In the genomic region with DNA sequence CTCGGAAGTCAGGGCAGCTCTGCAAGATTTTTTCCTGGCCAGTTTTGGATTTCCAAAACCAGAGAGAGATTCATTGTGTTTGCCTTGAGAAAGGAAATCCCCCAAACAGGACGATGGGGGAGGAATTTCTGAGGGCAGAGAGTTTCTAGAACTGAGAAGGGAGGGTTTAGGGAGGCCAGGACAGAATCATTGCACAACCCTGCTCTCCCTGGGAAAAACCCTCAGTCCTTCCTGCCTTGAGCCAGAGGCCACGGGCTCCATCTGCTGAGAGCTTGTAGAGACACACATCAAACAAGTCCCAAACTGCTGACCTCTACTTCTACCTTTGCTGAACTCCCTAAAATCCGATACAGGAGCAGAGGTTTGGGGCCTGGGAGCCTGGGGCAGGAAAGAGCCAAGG, we compare ENCODE assay signal across 8 cellular contexts.
DNase-seq lines count a peak whose midpoint lies in the region; ATAC-seq and TF ChIP-seq lines count a peak whose summit lies in the region.

No MANE protein-coding gene starts in this region.

- peak overlapping the region; percentile 19 to 88 (median 63); a peak in 5 of 7 replicates for H3K27ac Mint-ChIP-seq in H9

- H3K79me2 ChIP-seq in H9 (ENCODE audit: insufficient read depth, low read length) = no peaks in the 10 kb centered on the region
- no peaks in the 10 kb centered on the region for H3K79me2 ChIP-seq in fibroblast of lung (ENCODE audit: control insufficient read depth, insufficient read depth, low read length)

- no peak overlapping the region for H2BK120ac ChIP-seq in H9 (ENCODE audit: low read depth, low read length, poor library complexity, severe bottlenecking)

- H4K5ac ChIP-seq in H9 (ENCODE audit: insufficient read length, low read depth, low read length) = no peak overlapping the region

- H4K20me1 ChIP-seq in BLaER1 treated with 17β-estradiol and CSF1 and Interleukin-3, amounts not matched to agents 10 nM and 100 nM = no peaks in the 10 kb centered on the region
- H4K20me1 ChIP-seq in H9 (ENCODE audit: control insufficient read depth, insufficient read depth, insufficient read length) = no peaks in the 10 kb centered on the region
- H4K20me1 ChIP-seq in fibroblast of lung (ENCODE audit: control insufficient read depth, extremely low read depth, insufficient read depth, low read length) = no peaks in the 10 kb centered on the region

- DNase-seq in H9 (peak; percentile 70), RPMI8226 (peak; percentile 12), fibroblast of lung (ENCODE audit: low read depth in 2 of 2) (peak; percentile 79 to 92), non-pigmented ciliary epithelial cell (ENCODE audit: low read depth) (peak; percentile 72), DMS79 treated with DMSO at 0.1 percent for 48 hours (lab: John Stamatoyannopoulos, UW) (no peak), NCI-H2171 (lab: John Stamatoyannopoulos, UW) (no peak)

- no peak overlapping the region for H2BK15ac ChIP-seq in H9 (ENCODE audit: low read depth, low read length)

- H3K4me3 Mint-ChIP-seq in H9 = no peak overlapping the region

- H2BK12ac ChIP-seq in H9 (ENCODE audit: insufficient read length, low read depth, low read length) = no peak overlapping the region

- H3K4me3 ChIP-seq in BLaER1 treated with 17β-estradiol and CSF1 and Interleukin-3, amounts not matched to agents 10 nM and 100 nM = no peak overlapping the region
- H3K4me3 ChIP-seq in fibroblast of lung (replicated peaks in 1 of 4; ENCODE audit: control extremely low read depth in 1 of 4, insufficient read depth in 1 of 4, low read depth in 3 of 4, low read length in 4 of 4) = no peak overlapping the region

- peaks cover 0 to 32% (median 8%) of the 10 kb centered on the region in 10 experiments; a peak in 11 of 20 replicates for H3K4me1 ChIP-seq in BLaER1 treated with 17β-estradiol and CSF1 and Interleukin-3, amounts not matched to agents 10 nM and 100 nM
- peaks cover 5% of the 10 kb centered on the region for H3K4me1 ChIP-seq in H9 (ENCODE audit: insufficient read depth, low read length)
- H3K4me1 ChIP-seq in fibroblast of lung (ENCODE audit: control insufficient read depth, extremely low read depth, insufficient read depth, low read length) = peaks cover 5% of the 10 kb centered on the region

- no peaks in the 10 kb centered on the region for H3K9me3 ChIP-seq in BLaER1 treated with 17β-estradiol and CSF1 and Interleukin-3, amounts not matched to agents 10 nM and 100 nM (replicated peaks in 1 of 11)
- H3K9me3 ChIP-seq in H9 (ENCODE audit: control insufficient read depth, low read depth, low read length) = no peaks in the 10 kb centered on the region
- H3K9me3 ChIP-seq in fibroblast of lung (ENCODE audit: control insufficient read depth, insufficient read depth, low read depth, low read length) = no peaks in the 10 kb centered on the region

- H3K27ac ChIP-seq in BLaER1 treated with 17β-estradiol and CSF1 and Interleukin-3, amounts not matched to agents 10 nM and 100 nM = peak overlapping the region in 3 of 11 experiments; percentile 6 to 45 (median 27); a peak in 3 of 22 replicates
- H3K27ac ChIP-seq in H9 (ENCODE audit: insufficient read length, low read depth, low read length) (no peak overlapping the region), fibroblast of lung (ENCODE audit: insufficient read depth, low read length) (no peak overlapping the region)

- H2BK5ac ChIP-seq in H9 (ENCODE audit: insufficient read length, low read length) = no peak overlapping the region

- H3K14ac ChIP-seq in H9 (ENCODE audit: insufficient read depth, low read length) = no peak overlapping the region

- peak overlapping the region in 7 of 11 experiments; percentile 20 to 77 (median 43); a peak in 13 of 22 replicates for H3K4me2 ChIP-seq in BLaER1 treated with 17β-estradiol and CSF1 and Interleukin-3, amounts not matched to agents 10 nM and 100 nM
- H3K4me2 ChIP-seq in H9 (ENCODE audit: insufficient read depth, insufficient read length, low read length) = no peak overlapping the region
- H3K4me2 ChIP-seq in fibroblast of lung (ENCODE audit: extremely low read depth, insufficient read depth, low read length) = no peak overlapping the region

- H3K4ac ChIP-seq in H9 (ENCODE audit: low read depth, low read length) = no peak overlapping the region

- WGBS in H9 (ENCODE audit: extremely low coverage, insufficient read length, low lambda C conversion rate) = no CpG with 5 or more reads among the region's 4 CpGs

- H2BK20ac ChIP-seq in H9 (ENCODE audit: low read depth, low read length, poor library complexity, severe bottlenecking) = no peak overlapping the region

- no peaks in the 10 kb centered on the region for H3K23me2 ChIP-seq in H9 (ENCODE audit: insufficient read length, low read depth, low read length, poor library complexity, severe bottlenecking)

- H4K91ac ChIP-seq in H9 (ENCODE audit: insufficient read length, low read depth, low read length) = no peak overlapping the region

- H3K56ac ChIP-seq in H9 (ENCODE audit: insufficient read length, low read depth, low read length) = no peak overlapping the region

- no peak overlapping the region for H3K23ac ChIP-seq in H9 (ENCODE audit: insufficient read length, low read depth, low read length)

- peaks cover 33 to 47% of the 10 kb centered on the region in 2 experiments for H3K4me1 Mint-ChIP-seq in H9

- TF ChIP-seq CTCF in H9 (conservative IDR thresholded peaks at IDR 0.05) (peak; percentile 50; the same call in 2 of the 3 replicates), fibroblast of lung (conservative IDR thresholded peaks at IDR 0.05 in 1 of 2, IDR thresholded peaks at IDR 0.05 in 1 of 2; ENCODE audit: low read depth in 1 of 2, low read length in 2 of 2) (peak; percentile 83 to 88)

- H3K27me3 ChIP-seq in BLaER1 treated with 17β-estradiol and CSF1 and Interleukin-3, amounts not matched to agents 10 nM and 100 nM = no peaks in the 10 kb centered on the region
- no peaks in the 10 kb centered on the region for H3K27me3 ChIP-seq in H9 (ENCODE audit: insufficient read depth, low read length)
- H3K27me3 ChIP-seq in fibroblast of lung (ENCODE audit: control insufficient read depth, insufficient read depth, low read length) = no peaks in the 10 kb centered on the region

- no peak overlapping the region for H2AK5ac ChIP-seq in H9 (ENCODE audit: insufficient read length, low read length)

- peaks cover 0 to 10% (median 2%) of the 10 kb centered on the region in 3 experiments; a peak in 4 of 7 replicates for H3K36me3 Mint-ChIP-seq in H9 (ENCODE audit: insufficient read depth in 1 of 3, low read depth in 3 of 3)

- no peaks in the 10 kb centered on the region for H3K79me1 ChIP-seq in H9 (ENCODE audit: insufficient read depth, low read depth, low read length, poor library complexity, severe bottlenecking)

- no peak for ATAC-seq in GM21825 (IDR thresholded peaks at IDR 0.05; ENCODE audit: unreplicated experiment)

- H3K9me3 Mint-ChIP-seq in H9 = peaks cover 4 to 9% of the 10 kb centered on the region in 2 experiments; a peak in 4 of 5 replicates

- no peak overlapping the region for H4K8ac ChIP-seq in H9 (replicated peaks; ENCODE audit: insufficient read length, low read depth, low read length)

- H3K18ac ChIP-seq in H9 (ENCODE audit: insufficient read length, low read depth, low read length) = no peak overlapping the region

- H3T11ph ChIP-seq in H9 (ENCODE audit: low read length) = no peak overlapping the region

- no peaks in the 10 kb centered on the region for H3K36me3 ChIP-seq in BLaER1 treated with 17β-estradiol and CSF1 and Interleukin-3, amounts not matched to agents 10 nM and 100 nM
- no peaks in the 10 kb centered on the region for H3K36me3 ChIP-seq in fibroblast of lung (ENCODE audit: control insufficient read depth, insufficient read depth, low read length)

- H3K9ac ChIP-seq in BLaER1 treated with 17β-estradiol and CSF1 and Interleukin-3, amounts not matched to agents 10 nM and 100 nM = peak overlapping the region in 3 of 11 experiments; percentile 23 to 48 (median 31); a peak in 4 of 22 replicates
- H3K9ac ChIP-seq in H9 (ENCODE audit: extremely low read depth, insufficient read length, low read length) (no peak overlapping the region), fibroblast of lung (ENCODE audit: insufficient read depth, low read length) (no peak overlapping the region)

- no peaks in the 10 kb centered on the region for H3K27me3 Mint-ChIP-seq in H9 (ENCODE audit: low read depth)

- no peak overlapping the region for H2AFZ ChIP-seq in H9 (ENCODE audit: low read length)
- no peak overlapping the region for H2AFZ ChIP-seq in fibroblast of lung (ENCODE audit: low read length)

Comparison
In these comparisons a context has a peak if more than half of its experiments do, and no peak if none do; other contexts are left out.
1. H3K4me2 ChIP-seq: peak in BLaER1 treated with 17β-estradiol and CSF1 and Interleukin-3, amounts not matched to agents 10 nM and 100 nM (7 of 11); none in H9 (single experiment) and fibroblast of lung (single experiment).
2. DNase-seq: peak in H9 (single experiment), RPMI8226 (single experiment), fibroblast of lung (2 of 2) and non-pigmented ciliary epithelial cell (single experiment); none in DMS79 treated with DMSO at 0.1 percent for 48 hours (single experiment) and NCI-H2171 (single experiment).